9 cellular contexts compared by ENCODE assay signal in the genomic region with DNA sequence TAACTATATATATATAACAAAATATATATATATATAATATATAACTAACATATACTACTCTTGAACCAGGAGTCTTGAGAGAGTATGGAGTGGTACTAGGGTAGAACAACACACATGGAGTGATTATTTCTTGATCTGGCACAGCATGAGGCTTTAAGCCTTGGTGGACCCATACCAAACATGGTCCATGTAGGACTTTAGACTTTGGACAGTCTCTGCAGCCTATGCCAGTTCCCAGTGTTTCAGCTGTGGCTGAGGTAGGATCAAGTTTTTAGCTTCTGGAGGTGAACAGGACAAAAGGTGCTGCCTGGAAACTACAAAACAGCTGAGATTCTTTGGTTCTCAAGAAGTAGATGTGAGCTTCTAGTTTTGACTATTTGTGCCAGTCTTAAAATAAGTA. TPM values are rescaled to one million over a fixed set of nuclear protein-coding genes. Genes with fewer than 3 reads are reported as not detected.
"Had no signal": no experiment of that assay in that cellular context is flagged by ENCODE, and none has a peak within 500 bp of the region (broad histone marks: within the 10 kb centered on the region; RNA-seq: fewer than 3 reads in every experiment).

No MANE protein-coding gene starts in this region.

- H3K27ac ChIP-seq: GM23248 had no signal

- H2AFZ ChIP-seq: GM23248 had no signal

- H3K4me3 ChIP-seq: GM23248, HAP-1, K562 had no signal

- H3K9ac ChIP-seq: GM23248 had no signal

- DNase-seq: GM23248, GOT3, H7, KG1 had no signal

- ATAC-seq: HCT116, K562 had no signal

- FAIRE-seq: HTR-8/SVneo, K562 had no signal

- H3K36me3 ChIP-seq: HAP-1 had no signal

- H3K9me3 ChIP-seq: HAP-1 had no signal

RNA-seq across cellular contexts. Expression of gene CORIN, which starts 20.6 kb away (rescaled TPM):
- total RNA-seq: HT-29 had no signal
